In genomic region chr11:105032495-105032894, GRCh38 we compare ENCODE assay signal across 13 cellular contexts. TPM values are rescaled to one million over a fixed set of nuclear protein-coding genes. Genes with fewer than 3 reads are reported as not detected.
DNase-seq lines count a peak whose midpoint lies in the region; ATAC-seq, FAIRE-seq and TF ChIP-seq lines count a peak whose summit lies in the region.
"Had no signal": no experiment of that assay in that cellular context is flagged by ENCODE, and none has a peak within 500 bp of the region (broad histone marks: within the 10 kb centered on the region; RNA-seq: fewer than 3 reads in every experiment).

No MANE protein-coding gene starts in this region.

- FAIRE-seq in GM19239 (lab: Jason Lieb, UNC): peak; percentile 64

- H3K4me1 Mint-ChIP-seq in CD4-positive, alpha-beta memory T cell: peaks cover 42 to 78% (median 63%) of the 10 kb centered on the region in 4 donors
- H3K4me1 Mint-ChIP-seq in activated T-helper 17 cell treated with anti-CD3 and anti-CD28 coated beads, Interleukin-2, amount 50 U/mL, for 72 hours: peaks cover 28% of the 10 kb centered on the region
- H3K4me1 Mint-ChIP-seq in natural killer cell: peaks cover 58 to 63% of the 10 kb centered on the region in 2 donors
- H3K4me1 Mint-ChIP-seq: nephron had no signal

- no peak for DNase-seq in CD4-positive, alpha-beta memory T cell
- DNase-seq in GM19239 (ENCODE audit: insufficient read length, low spot score) (no peak), natural killer cell (no peak), NCI-H345 (lab: John Stamatoyannopoulos, UW) (no peak), right atrium auricular region (ENCODE audit: low spot score) (no peak)
- DNase-seq: foreskin keratinocyte, Karpas-422, PC-3 had no signal

- H3K4me3 ChIP-seq in CD4-positive, alpha-beta memory T cell (ENCODE audit: low read length in 2 of 2): peak overlapping the region; percentile 40 to 60
- no peak overlapping the region for H3K4me3 ChIP-seq in right atrium auricular region

- no peaks in the 10 kb centered on the region for H3K27me3 ChIP-seq in CD4-positive, alpha-beta memory T cell (ENCODE audit: insufficient read depth, low read length)
- H3K27me3 ChIP-seq in right atrium auricular region: no peaks in the 10 kb centered on the region
- H3K27me3 ChIP-seq: foreskin keratinocyte, suprapubic skin had no signal

- TF ChIP-seq CTCF in natural killer cell (IDR thresholded peaks at IDR 0.05): no peak
- no peak for TF ChIP-seq CTCF in right atrium auricular region (IDR thresholded peaks at IDR 0.05)

- no peaks in the 10 kb centered on the region for H3K9me3 Mint-ChIP-seq in CD4-positive, alpha-beta memory T cell
- peaks cover 4% of the 10 kb centered on the region for H3K9me3 Mint-ChIP-seq in activated T-helper 17 cell treated with anti-CD3 and anti-CD28 coated beads, Interleukin-2, amount 50 U/mL, for 72 hours
- no peaks in the 10 kb centered on the region for H3K9me3 Mint-ChIP-seq in natural killer cell

- intact Hi-C loops in CD4-positive, alpha-beta memory T cell (cut with micrococcal nuclease): loop anchor here (5.0 to 10.0 kb wide), 3 partner anchors 35 to 1042 kb away; partner anchors contain the start of genes AASDHPPT, CASP4 and KBTBD3
- intact Hi-C loops in natural killer cell (cut with micrococcal nuclease): loop anchor here (5.0 kb wide), 1 partner anchor 65 kb away; the partner anchor contains the start of gene CASP4

- H3K4me3 Mint-ChIP-seq in CD4-positive, alpha-beta memory T cell: peak overlapping the region; percentile 83 to 100 (median 98)
- H3K4me3 Mint-ChIP-seq in activated T-helper 17 cell treated with anti-CD3 and anti-CD28 coated beads, Interleukin-2, amount 50 U/mL, for 72 hours: peak overlapping the region; percentile 87
- H3K4me3 Mint-ChIP-seq in natural killer cell: peak overlapping the region; percentile 92
- H3K4me3 Mint-ChIP-seq: nephron had no signal

- H3K27ac ChIP-seq in CD4-positive, alpha-beta memory T cell (ENCODE audit: low read depth, low read length): peak overlapping the region; percentile 74
- no peak overlapping the region for H3K27ac ChIP-seq in right atrium auricular region
- H3K27ac ChIP-seq: foreskin keratinocyte, suprapubic skin had no signal

- POLR2A ChIA-PET in CD4-positive, alpha-beta memory T cell (lab: Charles Lee; ENCODE audit: partially characterized antibody): interaction anchor here (0.9 to 2.2 kb wide), 3 partner anchors 9 to 68 kb away, joined by 3 to 9 read pairs (median 5); partner anchors contain the start of gene CARD16

- H3K36me3 ChIP-seq in CD4-positive, alpha-beta memory T cell (ENCODE audit: insufficient read depth, low read length): peaks cover 35% of the 10 kb centered on the region
- H3K36me3 ChIP-seq in right atrium auricular region: no peaks in the 10 kb centered on the region

- H3K27ac Mint-ChIP-seq in CD4-positive, alpha-beta memory T cell: peak overlapping the region in 5 of 7 donors; percentile 50 to 89 (median 88)
- peak overlapping the region; percentile 88 for H3K27ac Mint-ChIP-seq in activated T-helper 17 cell treated with anti-CD3 and anti-CD28 coated beads, Interleukin-2, amount 50 U/mL, for 72 hours
- peak overlapping the region; percentile 87 to 92 for H3K27ac Mint-ChIP-seq in natural killer cell
- H3K27ac Mint-ChIP-seq: nephron had no signal

- CTCF ChIA-PET in CD4-positive, alpha-beta memory T cell (lab: Charles Lee; ENCODE audit: partially characterized antibody): interaction anchor here (1.2 kb wide), 1 partner anchor 98 kb away, joined by 4 read pairs; no protein-coding TSS in a partner anchor

- peaks cover 69% of the 10 kb centered on the region for H3K4me1 ChIP-seq in CD4-positive, alpha-beta memory T cell (ENCODE audit: insufficient read depth, low read length)
- H3K4me1 ChIP-seq in right atrium auricular region: no peaks in the 10 kb centered on the region

- peaks cover 59 to 66% of the 10 kb centered on the region in 2 donors for H3K36me3 Mint-ChIP-seq in CD4-positive, alpha-beta memory T cell
- peaks cover 39% of the 10 kb centered on the region for H3K36me3 Mint-ChIP-seq in activated T-helper 17 cell treated with anti-CD3 and anti-CD28 coated beads, Interleukin-2, amount 50 U/mL, for 72 hours (ENCODE audit: low read depth)
- peaks cover 13% of the 10 kb centered on the region for H3K36me3 Mint-ChIP-seq in natural killer cell

- H3K9me3 ChIP-seq in CD4-positive, alpha-beta memory T cell (ENCODE audit: control insufficient read depth in 1 of 2, low read length in 2 of 2): no peaks in the 10 kb centered on the region
- H3K9me3 ChIP-seq in right atrium auricular region: no peaks in the 10 kb centered on the region
- H3K9me3 ChIP-seq: suprapubic skin had no signal

- no peaks in the 10 kb centered on the region for H3K27me3 Mint-ChIP-seq in CD4-positive, alpha-beta memory T cell
- no peaks in the 10 kb centered on the region for H3K27me3 Mint-ChIP-seq in activated T-helper 17 cell treated with anti-CD3 and anti-CD28 coated beads, Interleukin-2, amount 50 U/mL, for 72 hours
- H3K27me3 Mint-ChIP-seq in natural killer cell (ENCODE audit: low read depth in 2 of 2): no peaks in the 10 kb centered on the region

- ATAC-seq in activated T-helper 17 cell treated with anti-CD3 and anti-CD28 coated beads, Interleukin-2, amount 50 U/mL, for 72 hours (replicated peaks): no peak
- ATAC-seq in natural killer cell (peak in 2 of 3 donors; percentile 30 to 52), HG02571 (IDR thresholded peaks at IDR 0.05; ENCODE audit: unreplicated experiment) (no peak)
- ATAC-seq: foreskin keratinocyte, PC-3 had no signal

RNA-seq across cellular contexts. Expression of gene CASP1, which starts 2.4 kb away (rescaled TPM):
- total RNA-seq in CD4-positive, alpha-beta memory T cell: 10 to 100 TPM; 74.8 to 96.8 TPM
- 100 to 1,000 TPM; 126 to 195 TPM for polyA plus RNA-seq in CD4-positive, alpha-beta memory T cell
- 10 to 100 TPM; 39.5 to 59.9 TPM for total RNA-seq in activated T-helper 17 cell treated with anti-CD3 and anti-CD28 coated beads, Interleukin-2, amount 50 U/mL, for 72 hours
- total RNA-seq in natural killer cell (100 to 1,000 TPM in 1 of 3 donors, 10 to 100 TPM in 2; 89.3 to 117 (median 93.8) TPM), right atrium auricular region (1 to 10 TPM; 6.1 to 8.8 TPM)

RNA-seq across cellular contexts. Expression of gene CASP5, which starts 9.5 kb away (rescaled TPM):
- not detected for total RNA-seq in CD4-positive, alpha-beta memory T cell
- polyA plus RNA-seq in CD4-positive, alpha-beta memory T cell: not detected
- total RNA-seq in activated T-helper 17 cell treated with anti-CD3 and anti-CD28 coated beads, Interleukin-2, amount 50 U/mL, for 72 hours: not detected
- 1 to 10 TPM; 1.1 to 1.6 (median 1.3) TPM for total RNA-seq in natural killer cell
- total RNA-seq in right atrium auricular region: not detected
- total RNA-seq: activated CD8-positive, alpha-beta memory T cell treated with anti-CD3 and anti-CD28 coated beads for 36 hours; foreskin keratinocyte; PC-3; suprapubic skin had no signal
- polyA plus RNA-seq: foreskin keratinocyte had no signal

RNA-seq across cellular contexts. Expression of gene CARD16, which starts 12.6 kb away (rescaled TPM):
- total RNA-seq in CD4-positive, alpha-beta memory T cell: 10 to 100 TPM; 56.1 to 59.0 TPM
- 100 to 1,000 TPM; 190 to 219 TPM for polyA plus RNA-seq in CD4-positive, alpha-beta memory T cell
- 10 to 100 TPM in 1 of 2 donors, 1 to 10 TPM in 1; 8.8 to 25.7 TPM for total RNA-seq in activated T-helper 17 cell treated with anti-CD3 and anti-CD28 coated beads, Interleukin-2, amount 50 U/mL, for 72 hours
- total RNA-seq in natural killer cell: 100 to 1,000 TPM in 2 of 3 donors, 10 to 100 TPM in 1; 54.7 to 113 (median 110) TPM
- 1 to 10 TPM; 1.6 to 5.8 TPM for total RNA-seq in right atrium auricular region
- total RNA-seq: PC-3 had no signal

Comparison
In these comparisons a context has a peak if more than half of its experiments do, and no peak if none do; other contexts are left out.
1. H3K4me3 ChIP-seq: peak in CD4-positive, alpha-beta memory T cell (2 of 2); none in right atrium auricular region (0 of 2).
2. ATAC-seq: peak in natural killer cell (2 of 3); none in activated T-helper 17 cell treated with anti-CD3 and anti-CD28 coated beads, Interleukin-2, amount 50 U/mL, for 72 hours (single experiment) and HG02571 (single experiment).
3. RNA of gene CASP1, which starts 2.4 kb away (total RNA-seq): 74.8 to 96.8 TPM in CD4-positive, alpha-beta memory T cell, 89.3 to 117 TPM in natural killer cell and 39.5 to 59.9 TPM in activated T-helper 17 cell treated with anti-CD3 and anti-CD28 coated beads, Interleukin-2, amount 50 U/mL, for 72 hours; 6.1 to 8.8 TPM in right atrium auricular region; every median in the first group is over 4 times any median in the second.
4. Peak in every context shown above with its lines, with median percentiles within 50 percentile points of each other: H3K27ac Mint-ChIP-seq and H3K4me3 Mint-ChIP-seq.